In the genomic region with DNA sequence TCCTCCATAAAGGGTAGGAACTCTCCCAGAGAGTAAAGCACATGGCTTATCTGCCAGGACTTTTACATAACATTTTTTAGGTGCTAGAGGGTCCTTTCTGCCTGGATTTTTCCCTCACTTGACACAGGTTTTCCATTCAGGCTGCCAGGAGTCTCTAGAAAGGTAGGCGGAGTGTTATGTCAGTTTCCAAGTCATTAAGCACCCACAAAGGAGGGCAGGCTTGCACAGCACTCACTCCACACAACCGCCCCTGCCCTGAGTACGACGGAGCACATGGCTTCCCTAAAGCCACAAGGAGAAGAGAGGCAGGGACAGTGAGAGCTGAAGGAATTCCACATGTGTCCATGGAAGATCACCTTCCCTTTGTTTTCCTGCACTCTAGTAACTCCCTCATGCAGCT, we compare ENCODE assay signal across 10 cellular contexts. TPM values are rescaled to one million over a fixed set of nuclear protein-coding genes. Genes with fewer than 3 reads are reported as not detected.
DNase-seq lines count a peak whose midpoint lies in the region; ATAC-seq and TF ChIP-seq lines count a peak whose summit lies in the region.
"Had no signal": no experiment of that assay in that cellular context is flagged by ENCODE, and none has a peak within 500 bp of the region (broad histone marks: within the 10 kb centered on the region; RNA-seq: fewer than 3 reads in every experiment).

No MANE protein-coding gene starts in this region.

- no peak overlapping the region for H4K5ac ChIP-seq in H9 (ENCODE audit: insufficient read length, low read depth, low read length)

- peak overlapping the region; percentile 3 to 72 (median 4); a peak in 4 of 7 replicates for H3K27ac Mint-ChIP-seq in H9

- peak; percentile 18 for ATAC-seq in Panc1
- no peak for ATAC-seq in GM21360 (IDR thresholded peaks at IDR 0.05; ENCODE audit: unreplicated experiment)
- no peak for ATAC-seq in GM18870 (IDR thresholded peaks at IDR 0.05; ENCODE audit: unreplicated experiment)

- H2BK5ac ChIP-seq in H9 (ENCODE audit: insufficient read length, low read length), result no peak overlapping the region

- no peaks in the 10 kb centered on the region for H3K9me3 Mint-ChIP-seq in H9

- DNase-seq in H9, result no peak
- no peak for DNase-seq in Panc1 (ENCODE audit: low read depth, low spot score)
- peak; percentile 49 for DNase-seq in glomerular visceral epithelial cell (ENCODE audit: extremely low spot score)
- DNase-seq in retina, result peak; percentile 49
- no peak for DNase-seq in activated effector memory CD4-positive, alpha-beta T cell treated with anti-CD3 and anti-CD28 coated beads, Interleukin-2, amount 50 U/mL, for 16 hours
- DNase-seq in occipital lobe (lab: John Stamatoyannopoulos, UW), result no peak

- H3K23me2 ChIP-seq in H9 (ENCODE audit: insufficient read length, low read depth, low read length, poor library complexity, severe bottlenecking), result no peaks in the 10 kb centered on the region

- H3K4me3 ChIP-seq in Panc1 (ENCODE audit: low read depth in 2 of 2, low read length in 2 of 2), result no peak overlapping the region
- H3K4me3 ChIP-seq: cardiac muscle cell, tibial nerve had no signal

- in situ Hi-C loops in Panc1 (cut with HindIII; ENCODE audit: low pct_unique_long_range_greater_than_20kb, low sequenced_read_pairs), result no loop called here

- H2BK12ac ChIP-seq in H9 (ENCODE audit: insufficient read length, low read depth, low read length), result no peak overlapping the region

- H3K36me3 Mint-ChIP-seq in H9 (ENCODE audit: insufficient read depth in 1 of 3, low read depth in 3 of 3), result peaks cover 0 to 12% (median 3%) of the 10 kb centered on the region in 3 experiments; a peak in 4 of 7 replicates

- POLR2A ChIA-PET in Panc1 (lab: Charles Lee), result no interaction called here

- H3K4me1 ChIP-seq in H9 (ENCODE audit: insufficient read depth, low read length), result no peaks in the 10 kb centered on the region
- H3K4me1 ChIP-seq in Panc1 (ENCODE audit: control insufficient read depth, insufficient read depth, low read length), result peaks cover 86% of the 10 kb centered on the region

- no peak overlapping the region for H2BK120ac ChIP-seq in H9 (ENCODE audit: low read depth, low read length, poor library complexity, severe bottlenecking)

- no peak overlapping the region for H2AFZ ChIP-seq in H9 (ENCODE audit: low read length)

- no peak overlapping the region for H2BK15ac ChIP-seq in H9 (ENCODE audit: low read depth, low read length)

- no peak overlapping the region for H3K4me3 Mint-ChIP-seq in H9

- CTCF ChIA-PET in Panc1 (lab: Charles Lee), result no interaction called here

- no peak overlapping the region for H3K56ac ChIP-seq in H9 (ENCODE audit: insufficient read length, low read depth, low read length)

- WGBS in H9 (ENCODE audit: extremely low coverage, insufficient read length, low lambda C conversion rate), result no CpG with 5 or more reads among the region's 4 CpGs

- no peak overlapping the region for H2AK5ac ChIP-seq in H9 (ENCODE audit: insufficient read length, low read length)

- H3K4ac ChIP-seq in H9 (ENCODE audit: low read depth, low read length), result no peak overlapping the region

- H3K9ac ChIP-seq in H9 (ENCODE audit: extremely low read depth, insufficient read length, low read length), result no peak overlapping the region

- no peak overlapping the region for H3K18ac ChIP-seq in H9 (ENCODE audit: insufficient read length, low read depth, low read length)

- H3K4me2 ChIP-seq in H9 (ENCODE audit: insufficient read depth, insufficient read length, low read length), result no peak overlapping the region

- intact Hi-C loops in Panc1 (cut with micrococcal nuclease; ENCODE audit: unreplicated experiment), result no loop called here

- H3K23ac ChIP-seq in H9 (ENCODE audit: insufficient read length, low read depth, low read length), result no peak overlapping the region

- H2BK20ac ChIP-seq in H9 (ENCODE audit: low read depth, low read length, poor library complexity, severe bottlenecking), result no peak overlapping the region

- peaks cover 28% of the 10 kb centered on the region in 2 experiments for H3K4me1 Mint-ChIP-seq in H9

- H3K27me3 ChIP-seq in H9 (ENCODE audit: insufficient read depth, low read length), result no peaks in the 10 kb centered on the region
- no peaks in the 10 kb centered on the region for H3K27me3 ChIP-seq in Panc1 (ENCODE audit: control insufficient read depth, insufficient read depth, low read length)
- H3K27me3 ChIP-seq: cardiac muscle cell, tibial nerve had no signal

- H3K27ac ChIP-seq in H9 (ENCODE audit: insufficient read length, low read depth, low read length), result no peak overlapping the region
- H3K27ac ChIP-seq in Panc1 (ENCODE audit: low read length), result peak overlapping the region; percentile 81
- H3K27ac ChIP-seq: cardiac muscle cell had no signal

- no peak overlapping the region for H4K91ac ChIP-seq in H9 (ENCODE audit: insufficient read length, low read depth, low read length)

- TSS peak; percentile 18 for BruUV-seq in Panc1 (replicated peaks; lab: Mats Ljungman, UMichigan)

- H3K9me3 ChIP-seq in H9 (ENCODE audit: control insufficient read depth, low read depth, low read length) (no peaks in the 10 kb centered on the region), Panc1 (ENCODE audit: control insufficient read depth, insufficient read depth, low read depth, low read length) (no peaks in the 10 kb centered on the region)
- H3K9me3 ChIP-seq: tibial nerve had no signal

- H4K20me1 ChIP-seq in H9 (ENCODE audit: control insufficient read depth, insufficient read depth, insufficient read length), result no peaks in the 10 kb centered on the region

- H3T11ph ChIP-seq in H9 (ENCODE audit: low read length), result no peak overlapping the region

- H3K36me3 ChIP-seq in Panc1 (ENCODE audit: control insufficient read depth, insufficient read depth, low read length), result no peaks in the 10 kb centered on the region
- H3K36me3 ChIP-seq: cardiac muscle cell, tibial nerve had no signal

- no peak overlapping the region for H4K8ac ChIP-seq in H9 (replicated peaks; ENCODE audit: insufficient read length, low read depth, low read length)

- no peaks in the 10 kb centered on the region for H3K27me3 Mint-ChIP-seq in H9 (ENCODE audit: low read depth)

- peaks cover 15% of the 10 kb centered on the region for H3K79me1 ChIP-seq in H9 (ENCODE audit: insufficient read depth, low read depth, low read length, poor library complexity, severe bottlenecking)

- no peak overlapping the region for H3K14ac ChIP-seq in H9 (ENCODE audit: insufficient read depth, low read length)

- TF ChIP-seq CTCF in H9 (conservative IDR thresholded peaks at IDR 0.05) (no peak), Panc1 (IDR thresholded peaks at IDR 0.05) (no peak)

- peaks cover 60% of the 10 kb centered on the region for H3K79me2 ChIP-seq in H9 (ENCODE audit: insufficient read depth, low read length)

RNA-seq across cellular contexts. Expression of gene CAPZB, which starts 55.7 kb away (rescaled TPM):
- total RNA-seq in H9 (2021) (343 and 348 TPM in 2 replicates), Panc1 (2021; ENCODE audit: unreplicated experiment) (491 TPM), occipital lobe (38.4 TPM)
- polyA plus RNA-seq in Panc1 (2012; ENCODE audit: insufficient read length), result 494 TPM

Comparison
In these comparisons a context has a peak if more than half of its experiments do, and no peak if none do; other contexts are left out.
1. DNase-seq: peak in glomerular visceral epithelial cell (single experiment) and retina (single experiment); none in H9 (single experiment), Panc1 (single experiment), activated effector memory CD4-positive, alpha-beta T cell treated with anti-CD3 and anti-CD28 coated beads, Interleukin-2, amount 50 U/mL, for 16 hours (single experiment) and occipital lobe (single experiment).